In the genomic region with DNA sequence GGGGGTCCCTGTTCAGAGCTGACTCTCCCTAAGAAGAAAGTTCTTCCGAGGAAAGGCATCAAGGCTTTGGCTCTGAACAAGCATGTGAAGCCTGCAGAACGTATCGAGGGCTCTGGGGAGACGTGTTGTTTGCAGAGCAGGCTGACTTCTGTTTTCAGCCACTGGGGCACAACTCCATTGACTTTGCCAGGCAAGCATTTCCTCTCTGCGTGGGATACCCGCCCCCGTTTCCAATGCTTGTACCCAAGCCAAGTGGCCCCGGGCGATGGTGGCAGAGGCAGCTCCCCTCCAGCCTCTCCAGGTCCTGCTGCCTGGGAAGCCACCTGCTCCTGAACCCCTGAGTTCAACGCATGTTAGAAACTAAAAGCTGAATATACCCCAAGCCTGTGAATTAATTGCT, we compare ENCODE assay signal across 19 cellular contexts.
"Had no signal": no experiment of that assay in that cellular context is flagged by ENCODE, and none has a peak within 500 bp of the region (broad histone marks: within the 10 kb centered on the region; RNA-seq: fewer than 3 reads in every experiment).

No MANE protein-coding gene starts in this region.

- H3K4me1 ChIP-seq: adrenal gland, Peyer's patch had no signal

- H3K27me3 ChIP-seq: Peyer's patch had no signal

- H3K27ac ChIP-seq: adrenal gland, Peyer's patch, SK-N-MC had no signal

- H3K36me3 ChIP-seq: adrenal gland, Peyer's patch had no signal

- H3K27ac Mint-ChIP-seq: activated CD8-positive, alpha-beta T cell treated with anti-CD3 and anti-CD28 coated beads for 36 hours; activated naive CD8-positive, alpha-beta T cell treated with anti-CD3 and anti-CD28 coated beads, Interleukin-2, amount 10 ng/mL, durations not matched to agents 7 days and 5 days; T-helper 1 cell treated with Interleukin-12 subunit alpha and Interleukin-12 subunit beta and Interleukin-4 antibody, amounts not matched to agents 30 μg/mL and 1 μg/mL, for 36 hours had no signal

- H3K9me3 ChIP-seq: adrenal gland, Peyer's patch had no signal

- DNase-seq: activated CD4-positive, alpha-beta T cell treated with anti-CD3 and anti-CD28 coated beads for 4 hours; activated CD8-positive, alpha-beta memory T cell treated with anti-CD3 and anti-CD28 coated beads, Interleukin-2, amount 50 U/mL, for 48 hours; activated CD8-positive, alpha-beta T cell treated with anti-CD3 and anti-CD28 coated beads for 36 hours; activated naive CD4-positive, alpha-beta T cell treated with anti-CD3 and anti-CD28 coated beads, Interleukin-2, amount 50 U/mL, for 16 hours; activated naive CD8-positive, alpha-beta T cell treated with anti-CD3 and anti-CD28 coated beads, Interleukin-2, amount 10 ng/mL, durations not matched to agents 7 days and 5 days; activated T-cell treated with anti-CD3 and anti-CD28 coated beads, Interleukin-2, amount 50 U/mL, for 1 hour; adrenal gland; cerebellar nuclear complex; Kasumi-1; KBM-7; NCI-H1105 treated with DMSO at 0.1 percent for 48 hours; NCI-H1436 treated with DMSO at 0.1 percent for 48 hours; NCI-H187 treated with DMSO at 0.1 percent for 48 hours; NCI-H2081 treated with DMSO at 0.1 percent for 48 hours; Peyer's patch; SIG-M5 had no signal

- H3K4me3 Mint-ChIP-seq: activated CD8-positive, alpha-beta T cell treated with anti-CD3 and anti-CD28 coated beads for 36 hours; activated naive CD8-positive, alpha-beta T cell treated with anti-CD3 and anti-CD28 coated beads, Interleukin-2, amount 10 ng/mL, durations not matched to agents 7 days and 5 days; T-helper 1 cell treated with Interleukin-12 subunit alpha and Interleukin-12 subunit beta and Interleukin-4 antibody, amounts not matched to agents 30 μg/mL and 1 μg/mL, for 36 hours had no signal

- H3K36me3 Mint-ChIP-seq: activated naive CD8-positive, alpha-beta T cell treated with anti-CD3 and anti-CD28 coated beads, Interleukin-2, amount 10 ng/mL, durations not matched to agents 7 days and 5 days had no signal

- H3K4me3 ChIP-seq: adrenal gland, Peyer's patch, SK-N-MC had no signal

- H3K4me1 Mint-ChIP-seq: activated naive CD8-positive, alpha-beta T cell treated with anti-CD3 and anti-CD28 coated beads, Interleukin-2, amount 10 ng/mL, durations not matched to agents 7 days and 5 days had no signal

- ATAC-seq: activated CD4-positive, CD25-positive, alpha-beta regulatory T cell treated with anti-CD3 and anti-CD28 coated beads, Interleukin-2, amount 50 U/mL, for 24 hours; activated CD8-positive, alpha-beta T cell treated with anti-CD3 and anti-CD28 coated beads for 36 hours had no signal
